ENCODE assay signal across 8 cellular contexts in the genomic region with DNA sequence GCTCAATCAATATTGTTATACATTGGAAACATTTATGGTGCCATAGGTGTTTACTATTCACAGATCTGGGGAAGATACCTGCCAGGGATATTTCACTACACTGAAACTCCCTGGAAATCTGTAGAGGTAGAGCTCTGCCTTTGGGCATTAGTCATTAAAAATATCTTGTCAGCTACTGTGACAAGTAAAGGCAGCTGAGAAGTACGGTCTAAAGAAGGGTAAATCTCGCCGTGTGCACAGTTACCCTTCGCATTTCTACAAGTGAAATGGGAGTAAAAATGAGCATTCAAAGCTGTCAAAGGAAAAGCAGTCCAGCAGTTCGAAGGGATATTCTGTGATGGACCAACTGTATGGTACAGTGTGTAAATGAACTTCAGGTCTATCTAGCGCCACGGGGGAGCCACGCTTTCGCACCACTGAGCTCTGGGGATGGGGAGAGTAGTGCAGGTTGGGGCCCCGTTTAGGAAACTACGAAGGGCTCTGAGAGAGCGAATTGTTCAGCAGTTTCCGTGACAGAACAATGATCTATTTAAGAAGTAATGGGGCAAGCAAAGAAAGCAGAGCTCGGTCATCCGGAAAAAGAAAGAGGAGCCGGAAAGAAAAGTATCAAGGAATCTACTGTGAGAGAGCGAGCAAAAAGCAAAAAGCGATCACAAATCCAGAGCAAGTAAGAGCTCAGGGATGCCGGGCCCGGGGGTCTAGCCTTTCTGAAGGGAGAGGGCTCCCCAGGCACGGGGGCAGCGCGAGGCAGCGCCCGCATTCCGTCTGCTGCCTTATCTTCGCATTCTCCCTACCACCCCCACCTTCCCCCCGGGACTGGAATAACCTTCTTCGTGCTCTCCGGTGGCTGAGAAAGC. TPM values are rescaled to one million over a fixed set of nuclear protein-coding genes. Genes with fewer than 3 reads are reported as not detected.
DNase-seq lines count a peak whose midpoint lies in the region; ATAC-seq, FAIRE-seq and TF ChIP-seq lines count a peak whose summit lies in the region.

No MANE protein-coding gene starts in this region.

- no peak for FAIRE-seq in endothelial cell of umbilical vein (lab: Jason Lieb, UNC)

- H3K79me2 ChIP-seq in endothelial cell of umbilical vein (ENCODE audit: control insufficient read depth, insufficient read depth, low read length), result peaks cover 32% of the 10 kb centered on the region

- H3K9ac ChIP-seq in endothelial cell of umbilical vein (replicated peaks; ENCODE audit: extremely low read depth, insufficient read depth, low read length), result peak overlapping the region; percentile 66

- ATAC-seq in GM18511 (IDR thresholded peaks at IDR 0.05; ENCODE audit: unreplicated experiment), result peak; percentile 29
- ATAC-seq in activated CD8-positive, alpha-beta T cell treated with anti-CD3 and anti-CD28 coated beads for 36 hours, result peak; percentile 25
- ATAC-seq in stimulated activated naive B cell treated with anti-CD40 and anti-IgM and Interleukin-4, amounts not matched to agents 10 μg/mL and 1 μg/mL and 100 μg/mL, for 72 hours (replicated peaks), result peak in 1 of 2 donors; percentile 28

- H3K27ac ChIP-seq in 22Rv1 (peak overlapping the region; percentile 86), endothelial cell of umbilical vein (ENCODE audit: insufficient read depth, low read depth, low read length) (peak overlapping the region; percentile 56)

- H3K4me2 ChIP-seq in endothelial cell of umbilical vein (ENCODE audit: insufficient read depth, low read length), result peak overlapping the region; percentile 60

- TF ChIP-seq CTCF in 22Rv1 (IDR thresholded peaks at IDR 0.05) (no peak), endothelial cell of umbilical vein (IDR thresholded peaks at IDR 0.05; ENCODE audit: extremely low read depth in 1 of 2, insufficient read depth in 1 of 2, low read depth in 1 of 2, low read length in 2 of 2) (no peak)
- TF ChIP-seq CTCF in activated CD8-positive, alpha-beta T cell treated with anti-CD3 and anti-CD28 coated beads for 36 hours (IDR thresholded peaks at IDR 0.05), result no peak

- no peaks in the 10 kb centered on the region for H3K9me3 ChIP-seq in MG63
- H3K9me3 ChIP-seq in endothelial cell of umbilical vein (replicated peaks; ENCODE audit: control insufficient read depth, insufficient read depth, low read length), result no peaks in the 10 kb centered on the region

- no peak for DNase-seq in MG63
- DNase-seq in activated CD8-positive, alpha-beta T cell treated with anti-CD3 and anti-CD28 coated beads for 36 hours, result peak; percentile 60
- DNase-seq in endothelial cell of umbilical vein (ENCODE audit: low read depth, low spot score), result peak; percentile 34
- DNase-seq in midbrain (lab: John Stamatoyannopoulos, UW), result peak; percentile 42
- DNase-seq in stimulated activated naive B cell treated with anti-CD40 and anti-IgM and Interleukin-4, amounts not matched to agents 10 μg/mL and 1 μg/mL and 100 μg/mL, for 72 hours, result peak; percentile 13
- no peak for DNase-seq in posterior vena cava (ENCODE audit: low spot score)

- H3K36me3 Mint-ChIP-seq in activated CD8-positive, alpha-beta T cell treated with anti-CD3 and anti-CD28 coated beads for 36 hours (ENCODE audit: low read depth), result peaks cover 2% of the 10 kb centered on the region
- H3K36me3 Mint-ChIP-seq in stimulated activated naive B cell treated with anti-CD40 and anti-IgM and Interleukin-4, amounts not matched to agents 10 μg/mL and 1 μg/mL and 100 μg/mL, for 72 hours, result peaks cover 3 to 7% of the 10 kb centered on the region in 2 donors

- H3K27me3 ChIP-seq in MG63 (peaks cover 4% of the 10 kb centered on the region; the same call in 1 of the 2 replicates), endothelial cell of umbilical vein (ENCODE audit: control insufficient read depth in 2 of 2, insufficient read depth in 2 of 2, low read length in 2 of 2) (peaks cover 0 to 11% of the 10 kb centered on the region in 2 experiments)

- peak overlapping the region; percentile 76 for H3K4me3 ChIP-seq in MG63
- peak overlapping the region; percentile 67 to 76 (median 74) for H3K4me3 ChIP-seq in endothelial cell of umbilical vein (replicated peaks in 1 of 3; ENCODE audit: insufficient read depth in 1 of 3, low read depth in 1 of 3, low read length in 3 of 3)

- TSS peak; percentile 57 for BruUV-seq in endothelial cell of umbilical vein (replicated peaks; lab: Mats Ljungman, UMichigan)

- dilution Hi-C loops in endothelial cell of umbilical vein (cut with MboI; ENCODE audit: extremely low pct_ligation_motif_present, low sequenced_read_pairs), result no loop called here

- intact Hi-C loops in activated CD8-positive, alpha-beta T cell treated with anti-CD3 and anti-CD28 coated beads for 36 hours (cut with micrococcal nuclease), result loop anchor here (10.0 kb wide), 1 partner anchor 336 kb away; no protein-coding TSS in a partner anchor
- intact Hi-C loops in endothelial cell of umbilical vein (cut with micrococcal nuclease) (loop anchor here (1.0 to 5.0 kb wide), 4 partner anchors 98 to 350 kb away; a partner anchor contains a TSS), posterior vena cava (cut with DNase I) (no loop called here)

- H3K4me1 Mint-ChIP-seq in activated CD8-positive, alpha-beta T cell treated with anti-CD3 and anti-CD28 coated beads for 36 hours (ENCODE audit: low read depth), result peaks cover 38% of the 10 kb centered on the region
- H3K4me1 Mint-ChIP-seq in stimulated activated naive B cell treated with anti-CD40 and anti-IgM and Interleukin-4, amounts not matched to agents 10 μg/mL and 1 μg/mL and 100 μg/mL, for 72 hours, result peaks cover 32 to 49% of the 10 kb centered on the region in 2 donors

- H3K9me1 ChIP-seq in endothelial cell of umbilical vein (replicated peaks; ENCODE audit: control insufficient read depth, extremely low read depth, insufficient read depth, low read length), result no peaks in the 10 kb centered on the region

- no peak for TF ChIP-seq POLR2A in endothelial cell of umbilical vein (IDR thresholded peaks at IDR 0.05; ENCODE audit: low read depth, low read length)

- H3K9me3 Mint-ChIP-seq in activated CD8-positive, alpha-beta T cell treated with anti-CD3 and anti-CD28 coated beads for 36 hours, result no peaks in the 10 kb centered on the region
- H3K9me3 Mint-ChIP-seq in stimulated activated naive B cell treated with anti-CD40 and anti-IgM and Interleukin-4, amounts not matched to agents 10 μg/mL and 1 μg/mL and 100 μg/mL, for 72 hours, result no peaks in the 10 kb centered on the region

- peaks cover 4% of the 10 kb centered on the region for H4K20me1 ChIP-seq in endothelial cell of umbilical vein (replicated peaks; ENCODE audit: control insufficient read depth, extremely low read depth, insufficient read depth, low read length)

- CTCF ChIA-PET in activated CD8-positive, alpha-beta T cell treated with anti-CD3 and anti-CD28 coated beads for 36 hours (lab: Charles Lee), result interaction anchor here (0.7 to 3.2 kb wide), 16 partner anchors 11 to 370 kb away, joined by 3 to 17 read pairs (median 3); no protein-coding TSS in a partner anchor
- CTCF ChIA-PET in endothelial cell of umbilical vein (lab: Charles Lee), result interaction anchor here (0.9 to 1.9 kb wide), 10 partner anchors 9 to 348 kb away, joined by 3 to 8 read pairs (median 5); a partner anchor contains a TSS

- POLR2A ChIA-PET in activated CD8-positive, alpha-beta T cell treated with anti-CD3 and anti-CD28 coated beads for 36 hours (lab: Charles Lee), result interaction anchor here (0.7 to 1.5 kb wide), 9 partner anchors 11 to 295 kb away, joined by 3 to 5 read pairs (median 3); a partner anchor contains a TSS
- POLR2A ChIA-PET in endothelial cell of umbilical vein (lab: Charles Lee), result no interaction called here

- H3K4me3 Mint-ChIP-seq in activated CD8-positive, alpha-beta T cell treated with anti-CD3 and anti-CD28 coated beads for 36 hours, result peak overlapping the region; percentile 97
- H3K4me3 Mint-ChIP-seq in stimulated activated naive B cell treated with anti-CD40 and anti-IgM and Interleukin-4, amounts not matched to agents 10 μg/mL and 1 μg/mL and 100 μg/mL, for 72 hours, result peak overlapping the region; percentile 98

- peak overlapping the region; percentile 92 for H3K27ac Mint-ChIP-seq in activated CD8-positive, alpha-beta T cell treated with anti-CD3 and anti-CD28 coated beads for 36 hours
- H3K27ac Mint-ChIP-seq in stimulated activated naive B cell treated with anti-CD40 and anti-IgM and Interleukin-4, amounts not matched to agents 10 μg/mL and 1 μg/mL and 100 μg/mL, for 72 hours, result peak overlapping the region; percentile 98

- H3K36me3 ChIP-seq in MG63 (no peaks in the 10 kb centered on the region), endothelial cell of umbilical vein (ENCODE audit: control insufficient read depth in 2 of 2, extremely low read depth in 1 of 2, insufficient read depth in 2 of 2, low read length in 2 of 2) (no peaks in the 10 kb centered on the region)

- H2AFZ ChIP-seq in endothelial cell of umbilical vein (ENCODE audit: low read depth, low read length), result peak overlapping the region; percentile 94

- peaks cover 8% of the 10 kb centered on the region for H3K27me3 Mint-ChIP-seq in activated CD8-positive, alpha-beta T cell treated with anti-CD3 and anti-CD28 coated beads for 36 hours
- no peaks in the 10 kb centered on the region for H3K27me3 Mint-ChIP-seq in stimulated activated naive B cell treated with anti-CD40 and anti-IgM and Interleukin-4, amounts not matched to agents 10 μg/mL and 1 μg/mL and 100 μg/mL, for 72 hours

- peaks cover 21% of the 10 kb centered on the region for H3K4me1 ChIP-seq in endothelial cell of umbilical vein (ENCODE audit: control insufficient read depth, extremely low read depth, insufficient read depth, low read length)

RNA-seq across cellular contexts. Expression of a gene that starts 0.6 kb away (rescaled TPM):
- 0.07 and 0.15 TPM in 2 replicates for total RNA-seq in MG63 (2014; rRNA removed; shearing (Covaris generic); ENCODE audit: low replicate concordance)
- total RNA-seq in activated CD8-positive, alpha-beta T cell treated with anti-CD3 and anti-CD28 coated beads for 36 hours, result under 1 TPM; 0.27 to 0.47 TPM
- total RNA-seq in endothelial cell of umbilical vein (0.14 and 0.18 TPM in 2 replicates), posterior vena cava (under 1 TPM; 0.37 to 0.38 TPM)
- 0.03 TPM in 1 of 2 replicates, not detected in the other for polyA plus RNA-seq in endothelial cell of umbilical vein
- 0.04 TPM in 1 of 2 replicates, not detected in the other for polyA plus RNA-seq in endothelial cell of umbilical vein (2011; cell fraction: cytosol; rRNA removed)
- 0.04 and 0.09 TPM in 2 replicates for polyA plus RNA-seq in endothelial cell of umbilical vein (2011; cell fraction: nucleus; rRNA removed)
- polyA plus RNA-seq in endothelial cell of umbilical vein (2012), result 0.07 TPM in 1 of 2 replicates, not detected in the other
- polyA minus RNA-seq in endothelial cell of umbilical vein, result not detected in 2 replicates
- polyA minus RNA-seq in endothelial cell of umbilical vein (2011; cell fraction: cytosol; rRNA and poly(A)+ RNA removed), result not detected
- polyA minus RNA-seq in endothelial cell of umbilical vein (2011; cell fraction: nucleus; rRNA and poly(A)+ RNA removed), result not detected in 2 replicates

RNA-seq across cellular contexts. Expression of a gene that starts 0.9 kb away (rescaled TPM):
- 16.6 and 23.2 TPM in 2 replicates for total RNA-seq in MG63 (2014; rRNA removed; shearing (Covaris generic); ENCODE audit: low replicate concordance)
- 1 to 10 TPM; 7.2 to 8.9 TPM for total RNA-seq in activated CD8-positive, alpha-beta T cell treated with anti-CD3 and anti-CD28 coated beads for 36 hours
- 24.2 and 24.6 TPM in 2 replicates for total RNA-seq in endothelial cell of umbilical vein
- 7.1 and 10.0 TPM in 2 replicates for polyA plus RNA-seq in endothelial cell of umbilical vein
- polyA plus RNA-seq in endothelial cell of umbilical vein (2011; cell fraction: cytosol; rRNA removed), result 10.8 and 11.4 TPM in 2 replicates
- polyA plus RNA-seq in endothelial cell of umbilical vein (2011; cell fraction: nucleus; rRNA removed), result 13.2 and 16.3 TPM in 2 replicates
- 10.6 and 18.4 TPM in 2 replicates for polyA plus RNA-seq in endothelial cell of umbilical vein (2012)
- polyA minus RNA-seq in endothelial cell of umbilical vein, result 7.8 and 13.8 TPM in 2 replicates
- polyA minus RNA-seq in endothelial cell of umbilical vein (2011; cell fraction: cytosol; rRNA and poly(A)+ RNA removed), result 8.3 TPM
- polyA minus RNA-seq in endothelial cell of umbilical vein (2011; cell fraction: nucleus; rRNA and poly(A)+ RNA removed), result 22.8 and 25.1 TPM in 2 replicates
- total RNA-seq in posterior vena cava, result 10 to 100 TPM; 34.0 to 35.5 TPM

Comparison
In these comparisons a context has a peak if more than half of its experiments do, and no peak if none do; other contexts are left out.
1. DNase-seq: peak in activated CD8-positive, alpha-beta T cell treated with anti-CD3 and anti-CD28 coated beads for 36 hours (single experiment), endothelial cell of umbilical vein (single experiment), midbrain (single experiment) and stimulated activated naive B cell treated with anti-CD40 and anti-IgM and Interleukin-4, amounts not matched to agents 10 μg/mL and 1 μg/mL and 100 μg/mL, for 72 hours (single experiment); none in MG63 (single experiment) and posterior vena cava (single experiment).
2. intact Hi-C loops: an anchor here in activated CD8-positive, alpha-beta T cell treated with anti-CD3 and anti-CD28 coated beads for 36 hours (10.0 kb wide) and endothelial cell of umbilical vein (1.0 to 5.0 kb wide); none called in posterior vena cava.